Comparison of ENCODE assay signal across 1 cellular context in the genomic region with DNA sequence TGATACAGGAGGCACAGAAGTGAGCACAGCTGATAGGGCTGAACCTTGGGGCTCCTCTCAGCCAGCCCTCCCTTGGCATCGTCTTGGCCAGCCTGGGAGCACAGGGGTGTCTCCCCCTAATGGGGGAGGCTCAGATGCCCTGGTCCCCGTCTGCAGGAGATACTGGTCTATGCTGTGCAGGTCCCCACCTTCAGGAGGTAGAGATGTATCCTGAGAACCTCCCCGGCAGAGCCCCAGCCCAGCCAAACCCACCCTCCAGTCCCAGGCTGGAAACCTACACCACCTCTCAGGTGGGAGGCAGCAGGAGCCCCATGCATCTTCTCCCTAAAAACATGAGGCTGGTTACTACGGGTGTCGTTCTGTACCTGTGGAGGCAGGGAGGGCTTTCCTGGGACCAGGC.
TF ChIP-seq lines count a peak whose summit lies in the region.

No MANE protein-coding gene starts in this region.

TF ChIP-seq in HepG2, 621 proteins besides CTCF, POLR2A, EP300 and RAD21:
- TF ChIP-seq MXD1 (CRISPR knock-in tag; IDR thresholded peaks at IDR 0.05) (0 out of 2 replicates have a peak, but pooled peaks have one; percentile 51), ADNP (CRISPR knock-in tag; IDR thresholded peaks at IDR 0.05) (no peak), JDP2 (CRISPR knock-in tag; IDR thresholded peaks at IDR 0.05; ENCODE audit: borderline replicate concordance) (no peak), MTA1 (CRISPR knock-in tag; IDR thresholded peaks at IDR 0.05; ENCODE audit: borderline replicate concordance) (0 out of 2 replicates have a peak, but pooled peaks have one; percentile 34), POLR2AphosphoS5 (IDR thresholded peaks at IDR 0.05; ENCODE audit: low read depth, low read length) (peak; percentile 30; the same call in 1 of the 2 replicates), HNRNPL (IDR thresholded peaks at IDR 0.05; ENCODE audit: low read depth, low read length) (no peak), ZNF550 (CRISPR knock-in tag; IDR thresholded peaks at IDR 0.05; ENCODE audit: borderline replicate concordance) (no peak), KLF15 (CRISPR knock-in tag; IDR thresholded peaks at IDR 0.05; ENCODE audit: borderline replicate concordance) (no peak), ZNF574 (CRISPR knock-in tag; IDR thresholded peaks at IDR 0.05) (no peak)
TF ChIP-seq in HepG2: peak in this region for 3.
